27 cellular contexts compared by ENCODE assay signal in genomic region chr3:24013843-24014242, GRCh38.
"Had no signal": no experiment of that assay in that cellular context is flagged by ENCODE, and none has a peak within 500 bp of the region (broad histone marks: within the 10 kb centered on the region; RNA-seq: fewer than 3 reads in every experiment).

No MANE protein-coding gene starts in this region.

- H3K4me2 ChIP-seq: neural progenitor cell, smooth muscle cell had no signal

- H3K27ac ChIP-seq: neural progenitor cell, ovary, parathyroid adenoma, psoas muscle, skin epidermis, spleen, suprapubic skin, testis, tibial artery, transverse colon, upper lobe of right lung had no signal

- H3K4me1 ChIP-seq: neural progenitor cell, parathyroid adenoma, psoas muscle, spleen, testis, transverse colon, upper lobe of right lung, uterus had no signal

- H2AFZ ChIP-seq: neural progenitor cell, parathyroid adenoma had no signal

- H3K27me3 ChIP-seq: neural progenitor cell, ovary, spleen, suprapubic skin, testis, tibial artery, transverse colon, upper lobe of right lung, uterus had no signal

- H3K4me3 ChIP-seq: neural progenitor cell, ovary, psoas muscle, skin epidermis, smooth muscle cell, spleen, suprapubic skin, testis, tibial artery, transverse colon, upper lobe of right lung, uterus had no signal

- DNase-seq: natural killer cell; occipital lobe; ovary; psoas muscle; right cardiac atrium; spleen; stimulated activated CD4-positive, alpha-beta T cell treated with anti-CD3 and anti-CD28 coated beads, Interleukin-12 subunit alpha, Interleukin-12 subunit beta, amount 100 ng/mL, for 4 hours; stimulated activated CD4-positive, alpha-beta T cell treated with anti-CD3 and anti-CD28 coated beads, Interleukin-1b, Interleukin-23, amount 100 ng/mL, for 48 hours; stimulated activated CD4-positive, alpha-beta T cell treated with anti-CD3 and anti-CD28 coated beads, Interleukin-4, amount 100 ng/mL, for 1 hour; stimulated activated CD4-positive, alpha-beta T cell treated with anti-CD3 and anti-CD28 coated beads, Interleukin-4, amount 100 ng/mL, for 4 hours; stimulated activated CD8-positive, alpha-beta memory T cell treated with anti-CD3 and anti-CD28 coated beads, Interleukin-4, amount 100 ng/mL, for 48 hours; stimulated activated naive CD4-positive, alpha-beta T cell; stimulated activated naive CD8-positive, alpha-beta T cell treated with anti-CD3 and anti-CD28 coated beads, Interleukin-15, amount 100 ng/mL, for 72 hours; stimulated activated naive CD8-positive, alpha-beta T cell treated with anti-CD3 and anti-CD28 coated beads, Interleukin-15, Interleukin-2, amounts not matched to agents 100 U/mL and 50 U/mL, for 24 hours; substantia nigra; testis; tibial artery; transverse colon; upper lobe of right lung; uterus had no signal

- H3K9ac ChIP-seq: neural progenitor cell, parathyroid adenoma had no signal

- H3K36me3 ChIP-seq: neural progenitor cell, ovary, spleen, suprapubic skin, tibial artery, transverse colon, upper lobe of right lung, uterus had no signal

- H3K9me3 ChIP-seq: ovary, psoas muscle, spleen, suprapubic skin, testis, tibial artery, transverse colon, upper lobe of right lung, uterus had no signal

- ATAC-seq: natural killer cell; psoas muscle; right cardiac atrium; sciatic nerve; stimulated activated memory B cell treated with anti-CD40 and anti-IgM and Interleukin-4, amounts not matched to agents 10 μg/mL and 1 μg/mL and 100 μg/mL, for 72 hours; stimulated activated naive CD8-positive, alpha-beta T cell treated with anti-CD3 and anti-CD28 coated beads, Interleukin-15, amount 100 ng/mL, for 72 hours; stimulated activated naive CD8-positive, alpha-beta T cell treated with anti-CD3 and anti-CD28 coated beads, Interleukin-15, Interleukin-2, amounts not matched to agents 100 U/mL and 50 U/mL, for 24 hours; upper lobe of right lung had no signal
